Comparison of ENCODE assay signal across 1 cellular context in the genomic region with DNA sequence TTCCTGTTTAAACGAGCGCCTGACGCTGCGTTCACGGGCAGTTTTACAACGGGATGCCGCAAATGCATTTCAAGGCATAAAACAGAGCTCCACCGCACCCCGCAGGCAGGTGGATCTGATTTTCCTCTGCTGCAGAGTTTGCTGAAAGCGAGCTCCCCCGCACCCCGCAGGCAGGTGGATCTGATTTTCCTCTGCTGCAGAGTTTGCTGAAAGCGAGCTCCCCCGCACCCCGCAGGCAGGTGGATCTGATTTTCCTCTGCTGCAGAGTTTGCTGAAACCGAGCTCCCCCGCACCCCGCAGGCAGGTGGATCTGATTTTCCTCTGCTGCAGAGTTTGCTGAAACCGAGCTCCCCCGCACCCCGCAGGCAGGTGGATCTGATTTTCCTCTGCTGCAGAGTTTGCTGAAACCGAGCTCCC.
A peak's percentile ranks its signal among the peaks of the same experiment; 100 is the strongest.
TF ChIP-seq lines count a peak whose summit lies in the region.

No MANE protein-coding gene starts in this region.

TF ChIP-seq in H1, 55 proteins besides CTCF, POLR2A, EP300 and RAD21:
- peak; percentile 50 for TF ChIP-seq EZH2 (IDR thresholded peaks at IDR 0.05; ENCODE audit: low read depth, low read length, severe bottlenecking)
